Comparison of ENCODE assay signal across 8 cellular contexts in the genomic region with DNA sequence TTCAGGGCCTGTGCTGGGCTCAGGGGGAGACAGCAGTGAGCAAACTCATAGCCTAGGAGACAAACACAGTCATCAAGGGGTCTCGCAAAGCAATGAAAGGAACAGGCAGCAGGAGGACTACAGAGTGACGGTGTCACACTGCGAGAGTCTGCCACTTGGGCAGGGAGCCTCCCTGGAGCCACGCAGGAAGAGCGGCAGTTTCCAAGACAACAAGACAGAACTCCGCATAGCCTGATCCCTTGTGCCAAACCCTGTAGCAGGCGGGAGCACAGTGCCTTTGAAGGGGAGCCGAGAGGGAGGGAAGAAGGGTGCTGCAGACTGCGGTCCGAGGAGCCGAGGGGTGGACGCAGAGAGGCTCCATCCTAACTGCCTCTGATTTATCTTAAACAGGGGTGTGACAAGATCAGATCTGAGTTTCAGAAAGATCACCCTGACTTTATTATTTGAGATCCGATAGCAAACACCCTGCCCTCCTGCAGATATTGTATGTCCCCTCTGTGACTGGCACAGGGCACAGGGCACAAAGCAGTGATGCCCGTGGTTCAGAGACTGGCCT. TPM values are rescaled to one million over a fixed set of nuclear protein-coding genes. Genes with fewer than 3 reads are reported as not detected.
"Had no signal": no experiment of that assay in that cellular context is flagged by ENCODE, and none has a peak within 500 bp of the region (broad histone marks: within the 10 kb centered on the region; RNA-seq: fewer than 3 reads in every experiment).

No MANE protein-coding gene starts in this region.

RNA-seq across cellular contexts. Expression of a gene that starts 1.3 kb away (rescaled TPM):
- total RNA-seq: HepG2, HT1080, PC-9, Peyer's patch, RPMI7951, SJCRH30 had no signal
- polyA plus RNA-seq: HepG2, IMR-90 had no signal

RNA-seq across cellular contexts. Expression of a gene that starts 17.6 kb away (rescaled TPM):
- total RNA-seq: HepG2, HT1080, IMR-90, PC-9, Peyer's patch, Right ventricle myocardium inferior, RPMI7951, SJCRH30 had no signal
- polyA plus RNA-seq: HepG2, IMR-90 had no signal

RNA-seq across cellular contexts. Expression of a gene that starts 36.4 kb away (rescaled TPM):
- total RNA-seq: HepG2, HT1080, IMR-90, PC-9, Peyer's patch, RPMI7951, SJCRH30 had no signal
- polyA plus RNA-seq: HepG2, IMR-90 had no signal
